8 cellular contexts compared by ENCODE assay signal in genomic region chr18:21955757-21956652, GRCh38.
DNase-seq lines count a peak whose midpoint lies in the region; ATAC-seq, FAIRE-seq and TF ChIP-seq lines count a peak whose summit lies in the region.

No MANE protein-coding gene starts in this region.

- H3K9me3 ChIP-seq in RWPE2 (ENCODE audit: severe bottlenecking) (no peaks in the 10 kb centered on the region), ovary (no peaks in the 10 kb centered on the region), transverse colon (peaks cover 0 to 4% of the 10 kb centered on the region in 2 donors)

- TF ChIP-seq EP300 in ovary (IDR thresholded peaks at IDR 0.05) (no peak), transverse colon (IDR thresholded peaks at IDR 0.05; ENCODE audit: low read depth) (no peak)

- H3K27ac ChIP-seq in RWPE2 (ENCODE audit: poor library complexity, severe bottlenecking) = no peak overlapping the region
- H3K27ac ChIP-seq in ovary = no peak overlapping the region
- no peak overlapping the region for H3K27ac ChIP-seq in transverse colon

- H3K27me3 ChIP-seq in RWPE2 (ENCODE audit: insufficient read depth, poor library complexity, severe bottlenecking) (no peaks in the 10 kb centered on the region), ovary (no peaks in the 10 kb centered on the region), transverse colon (no peaks in the 10 kb centered on the region)

- intact Hi-C loops in ovary (cut with DNase I) (loop anchor here in 1 of 4 donors (5.0 kb wide), 2 partner anchors 59 to 764 kb away; no protein-coding TSS in a partner anchor), transverse colon (cut with DNase I; ENCODE audit: low total_unique reads) (loop anchor here (10.0 kb wide), 1 partner anchor 51 kb away; no protein-coding TSS in a partner anchor)

- DNase-seq in KBM-7 (peak; percentile 50), RWPE2 (ENCODE audit: low spot score) (no peak), frontal cortex (ENCODE audit: low spot score in 2 of 2) (peak; percentile 19 to 39), ovary (peak; percentile 66 to 87 (median 81)), transverse colon (peak; percentile 85)
- peak; percentile 65 for DNase-seq in activated T-helper 9 cell treated with anti-CD3 and anti-CD28 coated beads, Interleukin-2, amount 50 U/mL, for 16 hours (ENCODE audit: low read depth)

- H3K4me3 ChIP-seq in RWPE2 (ENCODE audit: severe bottlenecking) (no peak overlapping the region), ovary (no peak overlapping the region), transverse colon (no peak overlapping the region)

- FAIRE-seq in G401.6 (lab: Jason Lieb, UNC) = peak; percentile 88
- FAIRE-seq in frontal cortex (lab: Jason Lieb, UNC) = no peak

- WGBS in ovary, 3 donors = 41 to 42% (median 42%) methylated on average over 8 of the region's 8 CpGs
- 38 to 44% methylated on average over 5 to 8 of the region's 8 CpGs for WGBS in transverse colon (ENCODE audit: low coverage in 1 of 2), 2 donors

- H3K4me1 ChIP-seq in RWPE2 (ENCODE audit: insufficient read depth, poor library complexity, severe bottlenecking) = no peaks in the 10 kb centered on the region
- no peaks in the 10 kb centered on the region for H3K4me1 ChIP-seq in ovary (ENCODE audit: insufficient read depth)
- H3K4me1 ChIP-seq in transverse colon = no peaks in the 10 kb centered on the region

- TF ChIP-seq CTCF in RWPE2 (IDR thresholded peaks at IDR 0.05; ENCODE audit: poor library complexity, severe bottlenecking) = peak; percentile 91
- TF ChIP-seq CTCF in ovary (IDR thresholded peaks at IDR 0.05) = peak; percentile 57 to 67 (median 65)
- peak; percentile 78 to 92 (median 90) for TF ChIP-seq CTCF in transverse colon (IDR thresholded peaks at IDR 0.05)

- peak; percentile 84 for ATAC-seq in GM21737 (IDR thresholded peaks at IDR 0.05; ENCODE audit: unreplicated experiment)
- peak; percentile 94 for ATAC-seq in RWPE2 (ENCODE audit: low read depth)

- in situ Hi-C loops in KBM-7 (cut with MboI; ENCODE audit: low pct_unique_long_range_greater_than_20kb, low sequenced_read_pairs) (no loop called here), transverse colon (cut with MboI; ENCODE audit: low pct_ligation_motif_present in 1 of 4, low pct_unique_long_range_greater_than_20kb in 1 of 4, low sequenced_read_pairs in 3 of 4) (loop anchor here in 2 of 4 donors (10.0 to 25.0 kb wide), 2 partner anchors 761 to 769 kb away; no protein-coding TSS in a partner anchor)

- no peak for TF ChIP-seq POLR2A in ovary (IDR thresholded peaks at IDR 0.05)
- no peak for TF ChIP-seq POLR2A in transverse colon (IDR thresholded peaks at IDR 0.05)

- H3K36me3 ChIP-seq in RWPE2 (ENCODE audit: low read depth) = no peaks in the 10 kb centered on the region
- H3K36me3 ChIP-seq in ovary = no peaks in the 10 kb centered on the region
- H3K36me3 ChIP-seq in transverse colon = no peaks in the 10 kb centered on the region
